ENCODE assay signal across 34 cellular contexts in genomic region chr1:194476351-194476750, GRCh38.
"Had no signal": no experiment of that assay in that cellular context is flagged by ENCODE, and none has a peak within 500 bp of the region (broad histone marks: within the 10 kb centered on the region; RNA-seq: fewer than 3 reads in every experiment).

No MANE protein-coding gene starts in this region.

- H3K36me3 Mint-ChIP-seq: activated CD8-positive, alpha-beta memory T cell treated with anti-CD3 and anti-CD28 coated beads, Interleukin-2, amount 10 ng/mL, durations not matched to agents 7 days and 5 days; activated naive CD4-positive, alpha-beta T cell treated with anti-CD3 and anti-CD28 coated beads, Interleukin-2, amount 10 ng/mL, durations not matched to agents 7 days and 5 days; activated naive CD8-positive, alpha-beta T cell; T-cell had no signal

- H3K27me3 ChIP-seq: brain microvascular endothelial cell had no signal

- H3K9me3 Mint-ChIP-seq: activated B cell treated with CpG ODN at 0.5 μM for 24 hours; activated CD4-positive, alpha-beta memory T cell treated with anti-CD3 and anti-CD28 coated beads, Interleukin-2, amount 10 ng/mL, durations not matched to agents 7 days and 5 days; activated naive CD4-positive, alpha-beta T cell treated with anti-CD3 and anti-CD28 coated beads, Interleukin-2, amount 10 ng/mL, durations not matched to agents 7 days and 5 days; activated naive CD8-positive, alpha-beta T cell treated with anti-CD3 and anti-CD28 coated beads, Interleukin-2, amount 50 U/mL, for 24 hours; T-cell had no signal

- H3K27ac ChIP-seq: brain microvascular endothelial cell, PC-9, RWPE1, VCaP had no signal

- FAIRE-seq: colon, RCC 7860 had no signal

- H2AFZ ChIP-seq: PC-9 had no signal

- H3K27me3 Mint-ChIP-seq: activated B cell treated with CpG ODN at 0.5 μM for 24 hours; activated CD4-positive, alpha-beta memory T cell treated with anti-CD3 and anti-CD28 coated beads, Interleukin-2, amount 10 ng/mL, durations not matched to agents 7 days and 5 days; activated naive CD4-positive, alpha-beta T cell treated with anti-CD3 and anti-CD28 coated beads, Interleukin-2, amount 10 ng/mL, durations not matched to agents 7 days and 5 days had no signal

- H3K4me3 Mint-ChIP-seq: activated B cell treated with CpG ODN at 0.5 μM for 24 hours; activated CD4-positive, alpha-beta memory T cell treated with anti-CD3 and anti-CD28 coated beads, Interleukin-2, amount 10 ng/mL, durations not matched to agents 7 days and 5 days; activated CD8-positive, alpha-beta memory T cell treated with anti-CD3 and anti-CD28 coated beads, Interleukin-2, amount 10 ng/mL, durations not matched to agents 7 days and 5 days; activated naive CD4-positive, alpha-beta T cell treated with anti-CD3 and anti-CD28 coated beads, Interleukin-2, amount 10 ng/mL, durations not matched to agents 7 days and 5 days; activated naive CD8-positive, alpha-beta T cell; activated naive CD8-positive, alpha-beta T cell treated with anti-CD3 and anti-CD28 coated beads, Interleukin-2, amount 50 U/mL, for 24 hours; T-cell; T-helper 17 cell had no signal

- H3K27ac Mint-ChIP-seq: activated B cell treated with CpG ODN at 0.5 μM for 24 hours; activated CD4-positive, alpha-beta memory T cell treated with anti-CD3 and anti-CD28 coated beads, Interleukin-2, amount 10 ng/mL, durations not matched to agents 7 days and 5 days; activated CD8-positive, alpha-beta memory T cell treated with anti-CD3 and anti-CD28 coated beads, Interleukin-2, amount 10 ng/mL, durations not matched to agents 7 days and 5 days; activated naive CD4-positive, alpha-beta T cell treated with anti-CD3 and anti-CD28 coated beads, Interleukin-2, amount 10 ng/mL, durations not matched to agents 7 days and 5 days; activated naive CD8-positive, alpha-beta T cell; activated naive CD8-positive, alpha-beta T cell treated with anti-CD3 and anti-CD28 coated beads, Interleukin-2, amount 50 U/mL, for 24 hours; T-cell; T-helper 17 cell had no signal

- ATAC-seq: activated CD8-positive, alpha-beta memory T cell treated with anti-CD3 and anti-CD28 coated beads, Interleukin-2, amount 10 ng/mL, durations not matched to agents 7 days and 5 days; activated naive CD8-positive, alpha-beta T cell treated with anti-CD3 and anti-CD28 coated beads, Interleukin-2, amount 50 U/mL, for 24 hours; Right ventricle myocardium inferior; T-cell; T-helper 17 cell had no signal

- DNase-seq: activated B cell treated with CpG ODN at 0.5 μM for 24 hours; activated CD4-positive, alpha-beta memory T cell treated with anti-CD3 and anti-CD28 coated beads, Interleukin-2, amount 10 ng/mL, durations not matched to agents 7 days and 5 days; activated CD4-positive, alpha-beta T cell treated with anti-CD3 and anti-CD28 coated beads for 4 hours; activated CD4-positive, CD25-positive, alpha-beta regulatory T cell treated with anti-CD3 and anti-CD28 coated beads, Interleukin-2, amount 50 U/mL, for 72 hours; activated CD8-positive, alpha-beta memory T cell treated with anti-CD3 and anti-CD28 coated beads for 24 hours; activated CD8-positive, alpha-beta memory T cell treated with anti-CD3 and anti-CD28 coated beads, Interleukin-2, amount 10 ng/mL, durations not matched to agents 7 days and 5 days; activated CD8-positive, alpha-beta memory T cell treated with anti-CD3 and anti-CD28 coated beads, Interleukin-2, amount 50 U/mL, for 48 hours; activated effector memory CD4-positive, alpha-beta T cell treated with Interleukin-2 at 50 U/mL for 16 hours; activated naive CD4-positive, alpha-beta T cell treated with anti-CD3 and anti-CD28 coated beads, Interleukin-2, amount 10 ng/mL, durations not matched to agents 7 days and 5 days; activated naive CD8-positive, alpha-beta T cell treated with anti-CD3 and anti-CD28 coated beads, Interleukin-2, amount 50 U/mL, for 24 hours; activated T-cell treated with anti-CD3 and anti-CD28 coated beads, Interleukin-2, amount 50 U/mL, for 48 hours; aorta; brain microvascular endothelial cell; central memory CD4-positive, alpha-beta T cell; KG1; MM.1S; NCI-H1092 treated with DMSO at 0.1 percent for 48 hours; NCI-H1417; NCI-H146; NCI-H187; NCI-H2029 treated with DMSO at 0.1 percent for 48 hours; NCI-H345; NCI-H524 treated with DMSO at 0.1 percent for 48 hours; NCI-H82; PC-9; SIG-M5; T-cell; T-helper 17 cell had no signal

- H3K4me1 Mint-ChIP-seq: activated B cell treated with CpG ODN at 0.5 μM for 24 hours; activated CD4-positive, alpha-beta memory T cell treated with anti-CD3 and anti-CD28 coated beads, Interleukin-2, amount 10 ng/mL, durations not matched to agents 7 days and 5 days; activated CD8-positive, alpha-beta memory T cell treated with anti-CD3 and anti-CD28 coated beads, Interleukin-2, amount 10 ng/mL, durations not matched to agents 7 days and 5 days; activated naive CD4-positive, alpha-beta T cell treated with anti-CD3 and anti-CD28 coated beads, Interleukin-2, amount 10 ng/mL, durations not matched to agents 7 days and 5 days; activated naive CD8-positive, alpha-beta T cell treated with anti-CD3 and anti-CD28 coated beads, Interleukin-2, amount 50 U/mL, for 24 hours; T-cell; T-helper 17 cell had no signal

- H3K4me3 ChIP-seq: PC-9 had no signal

- H3K36me3 ChIP-seq: brain microvascular endothelial cell had no signal

- H3K4me2 ChIP-seq: PC-9 had no signal
